ENCODE assay signal across 8 cellular contexts in the genomic region with DNA sequence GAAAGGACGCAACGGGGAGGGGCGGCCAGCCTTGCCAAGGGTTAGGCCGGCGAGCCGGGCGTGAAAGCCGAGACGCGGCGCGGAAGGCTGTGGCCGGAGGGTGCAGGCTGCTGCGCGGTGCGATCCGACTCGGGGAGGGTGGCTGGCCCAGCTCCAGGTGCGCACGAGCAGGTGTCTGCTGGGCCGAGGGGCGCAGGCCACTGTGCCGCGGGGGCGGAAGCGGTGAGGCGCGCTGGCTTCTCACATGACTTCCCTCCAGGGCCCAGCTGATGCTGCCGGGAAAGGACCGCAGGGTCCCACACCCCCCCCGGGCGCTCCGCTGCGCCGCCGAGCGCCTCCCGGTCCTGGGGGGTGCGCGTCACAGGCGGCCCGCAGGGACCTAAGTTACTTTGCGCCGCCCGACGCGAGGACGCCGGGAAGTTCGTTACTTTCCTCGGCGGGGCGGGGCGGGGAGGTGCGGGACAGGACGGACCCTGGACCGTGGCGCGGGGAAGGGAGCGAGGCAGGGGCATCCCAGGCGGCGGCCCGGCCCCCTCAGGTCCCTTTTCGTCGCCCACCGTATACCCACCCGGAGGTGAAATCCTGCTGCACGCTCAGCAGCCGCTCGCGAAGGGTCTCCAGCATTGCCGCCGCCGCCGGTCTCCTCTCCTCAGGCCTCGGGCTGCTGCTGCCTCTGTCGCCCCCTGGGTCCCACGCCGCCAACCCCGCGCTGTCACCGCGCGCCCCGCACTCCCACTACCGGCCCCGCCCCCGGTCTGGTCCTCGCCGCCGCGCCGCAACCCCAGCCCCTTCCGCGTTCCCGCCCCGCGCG. TPM values are rescaled to one million over a fixed set of nuclear protein-coding genes. Genes with fewer than 3 reads are reported as not detected.
DNase-seq lines count a peak whose midpoint lies in the region; ATAC-seq, FAIRE-seq and TF ChIP-seq lines count a peak whose summit lies in the region.

A gene with protein sequence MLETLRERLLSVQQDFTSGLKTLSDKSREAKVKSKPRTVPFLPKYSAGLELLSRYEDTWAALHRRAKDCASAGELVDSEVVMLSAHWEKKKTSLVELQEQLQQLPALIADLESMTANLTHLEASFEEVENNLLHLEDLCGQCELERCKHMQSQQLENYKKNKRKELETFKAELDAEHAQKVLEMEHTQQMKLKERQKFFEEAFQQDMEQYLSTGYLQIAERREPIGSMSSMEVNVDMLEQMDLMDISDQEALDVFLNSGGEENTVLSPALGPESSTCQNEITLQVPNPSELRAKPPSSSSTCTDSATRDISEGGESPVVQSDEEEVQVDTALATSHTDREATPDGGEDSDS (minus strand): TSS at position 783 of the 811 bp plus-strand sequence. CDS start 159 bp downstream, at position 624.

- H4K20me1 ChIP-seq in H1 (replicated peaks in 1 of 2; ENCODE audit: control insufficient read depth in 1 of 2, insufficient read depth in 2 of 2, low read length in 2 of 2) = peaks cover 0 to 2% of the 10 kb centered on the region in 2 experiments

- peak within 1 kb of the TSS; percentile 90 to 94 for H3K4me2 ChIP-seq in H1 (ENCODE audit: insufficient read depth in 1 of 2, low read depth in 2 of 2, low read length in 2 of 2)

- no peak for TF ChIP-seq EP300 in H1 (IDR thresholded peaks at IDR 0.05; ENCODE audit: borderline replicate concordance in 1 of 2, low read depth in 2 of 2, low read length in 2 of 2)

- no peak within 1 kb of the TSS for H3K56ac ChIP-seq in H1 (replicated peaks; ENCODE audit: insufficient read length, low read depth, low read length)

- no peak within 1 kb of the TSS for H2BK20ac ChIP-seq in H1 (ENCODE audit: low read length)

- no peak within 1 kb of the TSS for H4K91ac ChIP-seq in H1 (replicated peaks; ENCODE audit: insufficient read length, low read length)

- POLR2A ChIA-PET in BJ (lab: Charles Lee) (interaction anchor here (0.6 kb wide), 2 partner anchors 20 to 129 kb away, joined by 3 read pairs; no protein-coding TSS in a partner anchor), H1 (lab: Charles Lee; ENCODE audit: partially characterized antibody) (interaction anchor here (0.7 to 1.3 kb wide), 3 partner anchors 10 to 13 kb away, joined by 3 to 6 read pairs (median 4); no protein-coding TSS in a partner anchor)

- H3K36me3 Mint-ChIP-seq in mesothelial cell of epicardium = peaks cover 5% of the 10 kb centered on the region

- peak; percentile 64 for ATAC-seq in GM19025 (IDR thresholded peaks at IDR 0.05; ENCODE audit: low read depth, unreplicated experiment)
- peak; percentile 78 for ATAC-seq in HG03175 (IDR thresholded peaks at IDR 0.05; ENCODE audit: unreplicated experiment)

- TF ChIP-seq POLR2A in H1 (IDR thresholded peaks at IDR 0.05; ENCODE audit: control extremely low read depth in 1 of 2, low read depth in 2 of 2, low read length in 2 of 2) = no peak

- H3K27me3 Mint-ChIP-seq in mesothelial cell of epicardium (ENCODE audit: low read depth) = peaks cover 17% of the 10 kb centered on the region

- TF ChIP-seq RAD21 in H1 (IDR thresholded peaks at IDR 0.05 in 1 of 2, conservative IDR thresholded peaks at IDR 0.05 in 1 of 2; ENCODE audit: low read depth in 2 of 2, low read length in 2 of 2) = no peak

- H4K5ac ChIP-seq in H1 (ENCODE audit: insufficient read length, low read depth, low read length) = no peak within 1 kb of the TSS

- H3K27me3 ChIP-seq in BJ (ENCODE audit: control insufficient read depth, insufficient read depth, low read length) (peaks cover 2% of the 10 kb centered on the region), H1 (replicated peaks in 1 of 4; ENCODE audit: control insufficient read depth in 3 of 4, extremely low read depth in 1 of 4, insufficient read depth in 3 of 4, low read length in 3 of 4) (peaks cover 6 to 13% (median 11%) of the 10 kb centered on the region in 4 experiments)

- H2BK5ac ChIP-seq in H1 (ENCODE audit: low read depth, low read length) = 0 out of 2 replicates have a peak within 1 kb of the TSS, but pooled peaks have one; percentile 31

- H3K4me3 ChIP-seq in BJ (ENCODE audit: low read depth, low read length) (peak within 1 kb of the TSS; percentile 93), H1 (ENCODE audit: extremely low read depth in 1 of 4, insufficient read depth in 2 of 4, low read depth in 3 of 4, low read length in 4 of 4) (peak within 1 kb of the TSS; percentile 66 to 90 (median 71))

- peak within 1 kb of the TSS; percentile 76 for H3K4me3 Mint-ChIP-seq in mesothelial cell of epicardium

- H3K4ac ChIP-seq in H1 (replicated peaks; ENCODE audit: insufficient read length, low read depth, low read length) = no peak within 1 kb of the TSS

- peaks cover 0 to 6% (median 4%) of the 10 kb centered on the region in 4 experiments; a peak in 4 of 7 replicates for H3K4me1 ChIP-seq in H1 (replicated peaks in 1 of 4; ENCODE audit: control insufficient read depth in 3 of 4, insufficient read depth in 4 of 4, low read length in 3 of 4)

- peak within 1 kb of the TSS; percentile 46; the same call in 1 of the 2 replicates for H2BK12ac ChIP-seq in H1 (ENCODE audit: low read depth, low read length)

- CTCF ChIA-PET in BJ (lab: Yijun Ruan, JAX) (interaction anchor here (0.6 to 1.5 kb wide), 2 partner anchors 32 to 50 kb away, joined by 3 to 4 read pairs; no protein-coding TSS in a partner anchor), H1 (lab: Charles Lee; ENCODE audit: partially characterized antibody) (interaction anchor here (0.6 to 2.2 kb wide), 4 partner anchors 15 to 1938 kb away, joined by 3 to 8 read pairs (median 4); no protein-coding TSS in a partner anchor)

- H3K9me3 Mint-ChIP-seq in mesothelial cell of epicardium = no peaks in the 10 kb centered on the region

- H3K9ac ChIP-seq in H1 (replicated peaks in 1 of 4; ENCODE audit: extremely low read depth in 1 of 4, low read depth in 3 of 4, low read length in 3 of 4) = peak within 1 kb of the TSS; percentile 1 to 60 (median 44); a peak in 6 of 7 replicates

- TF ChIP-seq CTCF in BJ (IDR thresholded peaks at IDR 0.05; ENCODE audit: insufficient read depth, low read depth, low read length) (no peak), H1 (IDR thresholded peaks at IDR 0.05; ENCODE audit: control extremely low read depth in 1 of 3, insufficient read depth in 1 of 3, low read depth in 1 of 3, low read length in 3 of 3) (no peak), mesothelial cell of epicardium (IDR thresholded peaks at IDR 0.05; ENCODE audit: unreplicated experiment) (no peak)

- DNase-seq in BJ (ENCODE audit: low read depth) (no peak), NCI-H748 (lab: John Stamatoyannopoulos, UW; ENCODE audit: unreplicated experiment) (peak; percentile 90), H1 (ENCODE audit: low read depth in 1 of 2, low spot score in 2 of 2) (peak in 1 of 2 experiments; percentile 88), mesothelial cell of epicardium (ENCODE audit: low spot score in 2 of 2, unreplicated experiment in 2 of 2) (peak; percentile 79 to 92)
- DNase-seq in activated CD8-positive, alpha-beta memory T cell treated with anti-CD3 and anti-CD28 coated beads for 4 hours (ENCODE audit: low read depth in 2 of 2) = peak; percentile 66 to 70
- peak; percentile 35 to 55 for DNase-seq in stimulated activated CD8-positive, alpha-beta memory T cell treated with anti-CD3 and anti-CD28 coated beads, Interleukin-15, amount 100 ng/mL, for 48 hours (ENCODE audit: low read depth in 2 of 2)

- FAIRE-seq in H1 (lab: Jason Lieb, UNC) = no peak

- peak within 1 kb of the TSS; percentile 75 for H3K27ac Mint-ChIP-seq in mesothelial cell of epicardium

- H3K4me1 Mint-ChIP-seq in mesothelial cell of epicardium = peaks cover 9% of the 10 kb centered on the region

- H3K23ac ChIP-seq in H1 (ENCODE audit: insufficient read length) = no peak within 1 kb of the TSS

- WGBS in H1 (ENCODE audit: extremely low coverage in 1 of 2, insufficient coverage in 1 of 2, insufficient read length in 1 of 2, insufficient replicate concordance in 2 of 2, low coverage in 1 of 2, low lambda C conversion rate in 2 of 2, missing lambda C conversion rate in 1 of 2), 2 experiments = 2% methylated on average over 62 of the region's 99 CpGs; no CpG with 5 or more reads in 1 of the 2 experiments

- no peaks in the 10 kb centered on the region for H3K79me1 ChIP-seq in H1 (ENCODE audit: low read depth, low read length)

- H4K8ac ChIP-seq in H1 (ENCODE audit: extremely low read depth, insufficient read depth, low read length) = peak within 1 kb of the TSS; percentile 37

- peak within 1 kb of the TSS; percentile 62; the same call in 1 of the 2 replicates for H3K18ac ChIP-seq in H1 (ENCODE audit: extremely low read depth, low read length)

- no peak within 1 kb of the TSS for H2AK5ac ChIP-seq in H1 (ENCODE audit: low read depth, low read length)

- H3K9me3 ChIP-seq in H1 (ENCODE audit: insufficient read depth in 2 of 2, low read depth in 1 of 2, low read length in 1 of 2) = no peaks in the 10 kb centered on the region

- H3K36me3 ChIP-seq in BJ (ENCODE audit: control insufficient read depth, insufficient read depth, low read length) (no peaks in the 10 kb centered on the region), H1 (ENCODE audit: control insufficient read depth in 2 of 4, insufficient read depth in 4 of 4, low read length in 3 of 4) (no peaks in the 10 kb centered on the region; a peak in 1 of 8 replicates)

- H3K27ac ChIP-seq in H1 (ENCODE audit: low read depth, low read length) = no peak within 1 kb of the TSS

- H2BK120ac ChIP-seq in H1 (replicated peaks; ENCODE audit: low read depth, low read length) = no peak within 1 kb of the TSS

- H3K79me2 ChIP-seq in H1 (ENCODE audit: control insufficient read depth in 1 of 2, insufficient read depth in 2 of 2, low read length in 2 of 2) = 0 out of 4 replicates have a peak, but pooled peaks cover 0 to 5% of the 10 kb centered on the region in 2 experiments

- H3K14ac ChIP-seq in H1 (ENCODE audit: insufficient read length) = no peak within 1 kb of the TSS

- H2AFZ ChIP-seq in H1 (ENCODE audit: low read length) = peak within 1 kb of the TSS; percentile 60

- H3K23me2 ChIP-seq in H1 (ENCODE audit: low read depth, low read length) = peaks cover 8% of the 10 kb centered on the region; the same call in 1 of the 2 replicates

- H2BK15ac ChIP-seq in H1 (ENCODE audit: low read length) = 0 out of 2 replicates have a peak within 1 kb of the TSS, but pooled peaks have one; percentile 61

TF ChIP-seq in H1, 55 proteins besides CTCF, POLR2A, EP300 and RAD21 (continues in another document):
- peak; percentile 66; the same call in 1 of the 2 replicates for TF ChIP-seq EGR1 (IDR thresholded peaks at IDR 0.05; ENCODE audit: borderline replicate concordance, low read depth, low read length)

RNA-seq across cellular contexts. Expression of the gene that starts here (rescaled TPM):
- polyA plus RNA-seq in BJ (2011; rRNA removed) (15.8 and 19.1 TPM in 2 replicates), H1 (2011; rRNA removed) (16.8 and 22.1 TPM in 2 replicates)
- 14.5 and 14.6 TPM in 2 replicates for polyA minus RNA-seq in BJ (2011; rRNA and poly(A)+ RNA removed)
- 13.5 and 13.9 TPM in 2 replicates for total RNA-seq in H1 (2021; fragmentation: NEBNext Ultra II Directional; extraction: Animal tissue kit (Norgen Biotek cat#: 25700))
- polyA plus RNA-seq in H1 (2011; cell fraction: cytosol; rRNA removed) = 16.9 TPM
- 21.6 TPM for polyA plus RNA-seq in H1 (2011; cell fraction: nucleus; rRNA removed)
- 12.6 to 16.3 TPM (median 14.1 TPM) in 4 replicates for polyA plus RNA-seq in H1 (2012, experiment 1 of 2)
- 11.7 TPM for polyA plus RNA-seq in H1 (2012, experiment 2 of 2)
- 7.4 TPM for polyA plus RNA-seq in H1 (2013, experiment 1 of 2)
- 7.9 TPM for polyA plus RNA-seq in H1 (2013, experiment 2 of 2)
- 10.5 and 13.8 TPM in 2 replicates for polyA minus RNA-seq in H1 (2011; rRNA and poly(A)+ RNA removed)
- polyA minus RNA-seq in H1 (2011; cell fraction: cytosol; rRNA and poly(A)+ RNA removed) = 8.7 TPM
- polyA minus RNA-seq in H1 (2011; cell fraction: nucleus; rRNA and poly(A)+ RNA removed) = 15.4 TPM
- 19.0 to 21.6 TPM (median 19.4 TPM) in 3 replicates for total RNA-seq in mesothelial cell of epicardium
